ENCODE assay signal across 10 cellular contexts in the genomic region with DNA sequence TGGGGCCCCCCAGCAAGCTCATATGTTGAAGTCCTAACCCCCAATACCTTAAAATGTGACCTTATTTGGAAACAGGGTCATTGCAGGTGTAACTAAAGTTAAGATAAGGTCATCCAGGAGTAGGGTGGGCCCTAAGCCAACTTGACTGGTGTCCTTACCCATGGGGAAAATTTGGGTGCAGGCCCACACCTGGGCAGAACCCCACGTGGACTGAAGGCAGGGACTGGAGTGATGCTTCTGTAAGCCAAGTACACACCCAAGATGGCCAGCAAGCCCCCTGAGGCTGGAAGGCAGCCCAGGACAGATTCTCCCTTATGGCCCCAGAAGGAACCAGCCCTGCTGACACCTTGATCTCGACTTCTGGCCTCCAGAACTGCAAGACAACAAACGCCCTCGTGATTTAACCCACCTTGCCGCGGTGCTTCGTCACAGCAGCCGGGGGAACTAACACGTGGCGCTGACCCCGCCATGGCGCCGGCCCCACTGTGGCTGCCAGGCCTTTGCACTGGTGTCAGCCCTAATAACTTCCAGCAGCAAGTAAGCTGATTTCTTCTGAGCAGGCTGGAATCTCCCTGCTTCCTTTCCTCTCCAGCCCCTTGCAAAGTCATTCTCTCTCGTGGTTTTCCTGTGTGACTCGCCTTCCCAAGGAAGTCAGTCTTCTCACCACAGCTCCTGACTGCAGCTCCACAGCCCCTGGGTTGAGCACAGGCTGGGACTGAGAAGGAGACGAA. TPM values are rescaled to one million over a fixed set of nuclear protein-coding genes. Genes with fewer than 3 reads are reported as not detected.
DNase-seq lines count a peak whose midpoint lies in the region; ATAC-seq, FAIRE-seq and TF ChIP-seq lines count a peak whose summit lies in the region.
"Had no signal": no experiment of that assay in that cellular context is flagged by ENCODE, and none has a peak within 500 bp of the region (broad histone marks: within the 10 kb centered on the region; RNA-seq: fewer than 3 reads in every experiment).

No MANE protein-coding gene starts in this region.

- FAIRE-seq in bronchial epithelial cell (lab: Jason Lieb, UNC): peak; percentile 81
- FAIRE-seq in frontal cortex (lab: Jason Lieb, UNC): no peak

- H3K4me3 ChIP-seq in bronchial epithelial cell (ENCODE audit: low read depth, low read length): no peak overlapping the region
- H3K4me3 ChIP-seq in naive thymus-derived CD4-positive, alpha-beta T cell (ENCODE audit: low read length): no peak overlapping the region
- H3K4me3 ChIP-seq: prostate gland, SJCRH30 had no signal

- no peak overlapping the region for H3K27ac ChIP-seq in CD4-positive, alpha-beta T cell (ENCODE audit: low read depth, low read length)
- H3K27ac ChIP-seq in naive thymus-derived CD4-positive, alpha-beta T cell (ENCODE audit: low read depth, low read length): no peak overlapping the region
- H3K27ac ChIP-seq: prostate gland, SJCRH30 had no signal

- DNase-seq in CD4-positive, alpha-beta T cell: peak in 1 of 10 experiments; percentile 2
- peak; percentile 75 for DNase-seq in HT1080 (ENCODE audit: low read depth)
- peak; percentile 58 for DNase-seq in bronchial epithelial cell (ENCODE audit: low read depth)
- peak in 1 of 9 donors; percentile 5 for DNase-seq in naive thymus-derived CD4-positive, alpha-beta T cell
- DNase-seq in frontal cortex (ENCODE audit: low spot score in 2 of 2): no peak
- DNase-seq in T-helper 2 cell treated with Interferon-gamma antibody and Interleukin-4, amounts not matched to agents 5 μg/mL and 100 μg/mL, for 36 hours (ENCODE audit: low spot score): no peak
- DNase-seq: SJCRH30 had no signal

- no peaks in the 10 kb centered on the region for H3K9me3 ChIP-seq in CD4-positive, alpha-beta T cell (ENCODE audit: control insufficient read depth, low read length)
- no peaks in the 10 kb centered on the region for H3K9me3 ChIP-seq in naive thymus-derived CD4-positive, alpha-beta T cell (ENCODE audit: control insufficient read depth in 2 of 3, low read length in 3 of 3)
- H3K9me3 ChIP-seq: prostate gland, SJCRH30 had no signal

- CTCF ChIA-PET in CD4-positive, alpha-beta T cell (lab: Charles Lee): interaction anchor here (1.4 kb wide), 1 partner anchor 128 kb away, joined by 5 read pairs; no protein-coding TSS in a partner anchor
- CTCF ChIA-PET in naive thymus-derived CD4-positive, alpha-beta T cell (lab: Charles Lee): interaction anchor here (1.1 kb wide), 1 partner anchor 43 kb away, joined by 3 read pairs; a partner anchor contains a TSS

- peaks cover 36% of the 10 kb centered on the region for H3K4me1 Mint-ChIP-seq in CD4-positive, alpha-beta T cell (ENCODE audit: low read depth)
- H3K4me1 Mint-ChIP-seq in naive thymus-derived CD4-positive, alpha-beta T cell: peaks cover 27 to 80% (median 51%) of the 10 kb centered on the region in 7 donors
- H3K4me1 Mint-ChIP-seq in T-helper 2 cell treated with Interferon-gamma antibody and Interleukin-4, amounts not matched to agents 5 μg/mL and 100 μg/mL, for 36 hours (ENCODE audit: low read depth): peaks cover 27% of the 10 kb centered on the region

- peaks cover 38 to 47% of the 10 kb centered on the region in 2 donors for H3K4me1 ChIP-seq in naive thymus-derived CD4-positive, alpha-beta T cell (ENCODE audit: control insufficient read depth in 2 of 2, insufficient read depth in 2 of 2, low read length in 2 of 2)
- H3K4me1 ChIP-seq: prostate gland, SJCRH30 had no signal

- H3K36me3 Mint-ChIP-seq in CD4-positive, alpha-beta T cell (ENCODE audit: low read depth): no peaks in the 10 kb centered on the region
- H3K36me3 Mint-ChIP-seq in naive thymus-derived CD4-positive, alpha-beta T cell: peaks cover 0 to 5% (median 0%) of the 10 kb centered on the region in 5 donors
- H3K36me3 Mint-ChIP-seq in T-helper 2 cell treated with Interferon-gamma antibody and Interleukin-4, amounts not matched to agents 5 μg/mL and 100 μg/mL, for 36 hours (ENCODE audit: low read depth): peaks cover 2% of the 10 kb centered on the region

- no peaks in the 10 kb centered on the region for H3K9me3 Mint-ChIP-seq in CD4-positive, alpha-beta T cell
- peaks cover 0 to 5% (median 0%) of the 10 kb centered on the region in 11 donors for H3K9me3 Mint-ChIP-seq in naive thymus-derived CD4-positive, alpha-beta T cell
- H3K9me3 Mint-ChIP-seq in T-helper 2 cell treated with Interferon-gamma antibody and Interleukin-4, amounts not matched to agents 5 μg/mL and 100 μg/mL, for 36 hours: no peaks in the 10 kb centered on the region

- H3K36me3 ChIP-seq in bronchial epithelial cell (ENCODE audit: control insufficient read depth, insufficient read depth, low read length): no peaks in the 10 kb centered on the region
- H3K36me3 ChIP-seq in naive thymus-derived CD4-positive, alpha-beta T cell (ENCODE audit: control insufficient read depth in 2 of 3, insufficient read depth in 3 of 3, low read length in 3 of 3): no peaks in the 10 kb centered on the region
- H3K36me3 ChIP-seq: prostate gland, SJCRH30 had no signal

- no peak for ATAC-seq in CD4-positive, alpha-beta T cell (ENCODE audit: poor library complexity)
- no peak for ATAC-seq in naive thymus-derived CD4-positive, alpha-beta T cell
- no peak for ATAC-seq in HG02852 (IDR thresholded peaks at IDR 0.05; ENCODE audit: unreplicated experiment)
- ATAC-seq in HG03521 (IDR thresholded peaks at IDR 0.05; ENCODE audit: unreplicated experiment): no peak

- H3K27me3 Mint-ChIP-seq in CD4-positive, alpha-beta T cell: no peaks in the 10 kb centered on the region
- no peaks in the 10 kb centered on the region for H3K27me3 Mint-ChIP-seq in naive thymus-derived CD4-positive, alpha-beta T cell
- H3K27me3 Mint-ChIP-seq in T-helper 2 cell treated with Interferon-gamma antibody and Interleukin-4, amounts not matched to agents 5 μg/mL and 100 μg/mL, for 36 hours (ENCODE audit: low read depth): no peaks in the 10 kb centered on the region

- POLR2A ChIA-PET in CD4-positive, alpha-beta T cell (lab: Charles Lee): interaction anchor here (1.8 kb wide), 1 partner anchor 23 kb away, joined by 8 read pairs; a partner anchor contains a TSS
- POLR2A ChIA-PET in naive thymus-derived CD4-positive, alpha-beta T cell (lab: Charles Lee): no interaction called here

- H3K27me3 ChIP-seq in CD4-positive, alpha-beta T cell (ENCODE audit: control insufficient read depth, insufficient read depth, low read length): no peaks in the 10 kb centered on the region
- peaks cover 2% of the 10 kb centered on the region for H3K27me3 ChIP-seq in bronchial epithelial cell (ENCODE audit: control insufficient read depth, insufficient read depth, low read length)
- no peaks in the 10 kb centered on the region for H3K27me3 ChIP-seq in naive thymus-derived CD4-positive, alpha-beta T cell (ENCODE audit: control insufficient read depth in 2 of 2, insufficient read depth in 2 of 2, low read length in 2 of 2)

- no peak overlapping the region for H3K4me3 Mint-ChIP-seq in CD4-positive, alpha-beta T cell
- peak overlapping the region in 1 of 10 donors; percentile 42 for H3K4me3 Mint-ChIP-seq in naive thymus-derived CD4-positive, alpha-beta T cell
- H3K4me3 Mint-ChIP-seq in T-helper 2 cell treated with Interferon-gamma antibody and Interleukin-4, amounts not matched to agents 5 μg/mL and 100 μg/mL, for 36 hours: no peak overlapping the region

- intact Hi-C loops in CD4-positive, alpha-beta T cell (cut with DNase I, micrococcal nuclease): loop anchor here (5.0 kb wide), 4 partner anchors 67 to 252 kb away; a partner anchor contains a TSS
- intact Hi-C loops in naive thymus-derived CD4-positive, alpha-beta T cell (cut with micrococcal nuclease): loop anchor here (5.0 to 10.0 kb wide), 2 partner anchors 70 to 252 kb away; a partner anchor contains a TSS

- no peak for TF ChIP-seq CTCF in CD4-positive, alpha-beta T cell (IDR thresholded peaks at IDR 0.05)
- no peak for TF ChIP-seq CTCF in bronchial epithelial cell (IDR thresholded peaks at IDR 0.05; ENCODE audit: insufficient read depth, low read length, severe bottlenecking)

- H3K27ac Mint-ChIP-seq in CD4-positive, alpha-beta T cell: peak overlapping the region; percentile 95
- peak overlapping the region; percentile 11 to 79 (median 53) for H3K27ac Mint-ChIP-seq in naive thymus-derived CD4-positive, alpha-beta T cell
- H3K27ac Mint-ChIP-seq in T-helper 2 cell treated with Interferon-gamma antibody and Interleukin-4, amounts not matched to agents 5 μg/mL and 100 μg/mL, for 36 hours: no peak overlapping the region

RNA-seq across cellular contexts. Expression of a gene that starts 23.2 kb away (rescaled TPM):
- 100 to 1,000 TPM; 140 to 147 TPM for total RNA-seq in CD4-positive, alpha-beta T cell
- 12.1 and 17.3 TPM in 2 replicates for total RNA-seq in HT1080 (2014; rRNA removed; shearing (Covaris generic))
- polyA plus RNA-seq in HT1080 (2015; cell fraction: cytosol; rRNA removed): 13.0 TPM in 2 replicates
- polyA plus RNA-seq in HT1080 (2015; cell fraction: nucleus; rRNA removed): 15.8 and 17.4 TPM in 2 replicates
- 10.5 and 13.2 TPM in 2 replicates for total RNA-seq in bronchial epithelial cell
- 100 to 1,000 TPM in 1 of 5 experiments, 10 to 100 TPM in 4; 25.6 to 106 (median 46.0) TPM for total RNA-seq in naive thymus-derived CD4-positive, alpha-beta T cell
- polyA plus RNA-seq in naive thymus-derived CD4-positive, alpha-beta T cell: 10 to 100 TPM; 18.9 to 25.4 TPM
- total RNA-seq in frontal cortex: 17.5 TPM

RNA-seq across cellular contexts. Expression of a gene that starts 43.2 kb away (rescaled TPM):
- total RNA-seq in CD4-positive, alpha-beta T cell: 100 to 1,000 TPM; 143 to 148 TPM
- 16.6 and 16.7 TPM in 2 replicates for total RNA-seq in HT1080 (2014; rRNA removed; shearing (Covaris generic))
- polyA plus RNA-seq in HT1080 (2015; cell fraction: cytosol; rRNA removed): 12.1 and 14.0 TPM in 2 replicates
- polyA plus RNA-seq in HT1080 (2015; cell fraction: nucleus; rRNA removed): 25.3 and 31.8 TPM in 2 replicates
- total RNA-seq in bronchial epithelial cell: 8.4 and 9.2 TPM in 2 replicates
- total RNA-seq in naive thymus-derived CD4-positive, alpha-beta T cell: 10 to 100 TPM; 24.4 to 88.2 (median 34.1) TPM
- polyA plus RNA-seq in naive thymus-derived CD4-positive, alpha-beta T cell: 10 to 100 TPM; 18.5 to 25.9 TPM
- total RNA-seq in frontal cortex: 42.0 TPM

RNA-seq across cellular contexts. Expression of a gene that starts 43.2 kb away (rescaled TPM):
- 1 to 10 TPM; 2.1 to 2.3 TPM for total RNA-seq in CD4-positive, alpha-beta T cell
- 1.7 and 2.9 TPM in 2 replicates for total RNA-seq in HT1080 (2014; rRNA removed; shearing (Covaris generic))
- polyA plus RNA-seq in HT1080 (2015; cell fraction: cytosol; rRNA removed): 0.16 and 0.51 TPM in 2 replicates
- polyA plus RNA-seq in HT1080 (2015; cell fraction: nucleus; rRNA removed): 0.23 and 1.9 TPM in 2 replicates
- 1.4 and 1.6 TPM in 2 replicates for total RNA-seq in bronchial epithelial cell
- 1 to 10 TPM; 2.4 to 5.4 (median 3.2) TPM for total RNA-seq in naive thymus-derived CD4-positive, alpha-beta T cell
- polyA plus RNA-seq in naive thymus-derived CD4-positive, alpha-beta T cell: under 1 TPM; 0.17 to 0.95 TPM
- total RNA-seq in frontal cortex: 8.6 TPM

Comparison
In these comparisons a context has a peak if more than half of its experiments do, and no peak if none do; other contexts are left out.
1. DNase-seq: peak in HT1080 (single experiment) and bronchial epithelial cell (single experiment); none in frontal cortex (0 of 2) and T-helper 2 cell treated with Interferon-gamma antibody and Interleukin-4, amounts not matched to agents 5 μg/mL and 100 μg/mL, for 36 hours (single experiment).